Comparison of ENCODE assay signal across 1 cellular context in the genomic region with DNA sequence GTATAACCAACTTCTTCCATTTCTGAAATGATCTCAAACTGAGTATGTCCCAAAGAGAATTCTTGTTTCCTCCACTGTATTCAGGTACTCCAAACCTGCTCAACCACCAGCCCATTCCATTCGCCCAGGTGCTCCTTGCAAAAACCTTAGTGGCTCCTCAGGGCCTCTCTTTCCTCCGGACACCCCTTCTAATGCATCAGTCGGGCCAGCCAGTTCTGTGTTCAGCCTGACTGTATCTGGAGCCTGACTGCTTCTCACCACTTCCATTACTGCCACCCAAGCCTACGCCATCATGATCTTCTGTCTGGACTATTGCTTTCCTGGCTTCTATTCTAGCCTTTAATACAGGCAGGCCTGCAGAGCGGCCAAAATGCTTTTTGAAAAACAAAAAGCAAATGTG.
TF ChIP-seq lines count a peak whose summit lies in the region.

No MANE protein-coding gene starts in this region.

TF ChIP-seq in WTC11, 78 proteins besides CTCF, POLR2A, EP300 and RAD21 (continued from another document):
- TF ChIP-seq, protein P1, sequence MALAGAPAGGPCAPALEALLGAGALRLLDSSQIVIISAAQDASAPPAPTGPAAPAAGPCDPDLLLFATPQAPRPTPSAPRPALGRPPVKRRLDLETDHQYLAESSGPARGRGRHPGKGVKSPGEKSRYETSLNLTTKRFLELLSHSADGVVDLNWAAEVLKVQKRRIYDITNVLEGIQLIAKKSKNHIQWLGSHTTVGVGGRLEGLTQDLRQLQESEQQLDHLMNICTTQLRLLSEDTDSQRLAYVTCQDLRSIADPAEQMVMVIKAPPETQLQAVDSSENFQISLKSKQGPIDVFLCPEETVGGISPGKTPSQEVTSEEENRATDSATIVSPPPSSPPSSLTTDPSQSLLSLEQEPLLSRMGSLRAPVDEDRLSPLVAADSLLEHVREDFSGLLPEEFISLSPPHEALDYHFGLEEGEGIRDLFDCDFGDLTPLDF (CRISPR knock-in tag; IDR thresholded peaks at IDR 0.05): no peak
- TF ChIP-seq, protein P2, sequence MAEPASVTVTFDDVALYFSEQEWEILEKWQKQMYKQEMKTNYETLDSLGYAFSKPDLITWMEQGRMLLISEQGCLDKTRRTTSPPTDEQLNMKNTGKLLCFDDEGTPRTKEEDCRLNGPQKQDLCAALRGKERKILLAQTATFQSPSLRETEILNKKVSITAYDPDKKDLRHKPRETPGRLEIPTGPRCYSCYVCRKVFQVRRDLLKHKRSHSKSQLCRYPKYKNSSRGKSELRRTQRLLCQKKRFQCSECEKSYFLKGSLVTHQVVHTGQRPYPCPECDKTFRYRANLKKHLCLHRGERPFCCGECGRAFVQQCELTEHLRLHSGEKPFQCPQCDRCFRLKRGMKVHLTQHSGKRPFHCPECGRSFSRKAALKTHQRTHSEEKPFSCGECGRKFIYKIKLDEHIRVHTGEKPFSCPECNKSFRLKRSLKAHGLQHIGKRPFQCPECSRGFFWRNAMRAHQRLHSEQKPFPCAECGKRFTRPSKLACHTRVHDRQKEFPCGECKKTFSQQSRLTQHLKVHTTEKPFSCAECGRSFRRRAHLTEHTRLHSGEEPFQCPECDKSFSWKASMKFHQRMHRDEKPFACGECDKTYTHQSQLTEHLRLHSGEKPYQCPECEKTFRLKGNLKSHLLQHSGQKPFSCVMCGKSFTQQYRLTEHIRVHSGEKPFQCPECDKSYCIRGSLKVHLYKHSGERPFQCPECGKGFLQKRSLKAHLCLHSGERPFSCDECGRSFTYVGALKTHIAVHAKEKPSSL (CRISPR knock-in tag; conservative IDR thresholded peaks at IDR 0.05): no peak
- no peak for TF ChIP-seq ZNF219 (CRISPR knock-in tag; IDR thresholded peaks at IDR 0.05; ENCODE audit: borderline replicate concordance)
- TF ChIP-seq GRHL2 (CRISPR knock-in tag; IDR thresholded peaks at IDR 0.05; ENCODE audit: insufficient replicate concordance, severe bottlenecking): no peak
- no peak for TF ChIP-seq MYBL2 (CRISPR knock-in tag; IDR thresholded peaks at IDR 0.05)
- no peak for TF ChIP-seq SOX15 (CRISPR knock-in tag; IDR thresholded peaks at IDR 0.05)
- no peak for TF ChIP-seq SMAD3 (CRISPR knock-in tag; IDR thresholded peaks at IDR 0.05; ENCODE audit: borderline replicate concordance)
- no peak for TF ChIP-seq ZNF232 (CRISPR knock-in tag; IDR thresholded peaks at IDR 0.05)
- no peak for TF ChIP-seq ZNF416 (CRISPR knock-in tag; IDR thresholded peaks at IDR 0.05)
- TF ChIP-seq, protein P3, sequence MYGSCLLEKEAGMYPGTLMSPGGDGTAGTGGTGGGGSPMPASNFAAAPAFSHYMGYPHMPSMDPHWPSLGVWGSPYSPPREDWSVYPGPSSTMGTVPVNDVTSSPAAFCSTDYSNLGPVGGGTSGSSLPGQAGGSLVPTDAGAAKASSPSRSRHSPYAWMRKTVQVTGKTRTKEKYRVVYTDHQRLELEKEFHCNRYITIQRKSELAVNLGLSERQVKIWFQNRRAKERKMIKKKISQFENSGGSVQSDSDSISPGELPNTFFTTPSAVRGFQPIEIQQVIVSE (CRISPR knock-in tag; IDR thresholded peaks at IDR 0.05; ENCODE audit: borderline replicate concordance): no peak
- no peak for TF ChIP-seq IRF1 (CRISPR knock-in tag; IDR thresholded peaks at IDR 0.05)
